ENCODE assay signal across 2 cellular contexts in genomic region chr7:90568213-90568612, GRCh38.
TF ChIP-seq lines count a peak whose summit lies in the region.

No MANE protein-coding gene starts in this region.

TF ChIP-seq in SK-N-SH treated with all-trans-retinoic acid at 6 μM for 48 hours, 23 proteins besides CTCF, POLR2A, EP300 and RAD21:
- no peak for TF ChIP-seq ZNF565 (CRISPR knock-in tag; conservative IDR thresholded peaks at IDR 0.05; ENCODE audit: low read depth)

TF ChIP-seq in SK-N-SH, 30 proteins besides CTCF, POLR2A, EP300 and RAD21 (continued from another document):
- TF ChIP-seq POLR2AphosphoS5 (IDR thresholded peaks at IDR 0.05; ENCODE audit: low read depth, low read length) (no peak), NRF1 (IDR thresholded peaks at IDR 0.05; ENCODE audit: low read depth, low read length) (no peak), SMC3 (IDR thresholded peaks at IDR 0.05; ENCODE audit: low read depth, low read length) (no peak), CHD2 (IDR thresholded peaks at IDR 0.05; ENCODE audit: low read length, partially characterized antibody) (no peak), NFIC (IDR thresholded peaks at IDR 0.05; ENCODE audit: borderline replicate concordance) (no peak), TEAD4 (IDR thresholded peaks at IDR 0.05; ENCODE audit: borderline replicate concordance, insufficient read depth) (no peak), TAF1 (IDR thresholded peaks at IDR 0.05; ENCODE audit: borderline replicate concordance, low read depth, low read length) (no peak), GATA2 (CRISPR knock-in tag; IDR thresholded peaks at IDR 0.05) (no peak), RCOR1 (IDR thresholded peaks at IDR 0.05; ENCODE audit: low read length) (no peak), RXRA (IDR thresholded peaks at IDR 0.05; ENCODE audit: borderline replicate concordance, low read depth) (no peak), EZH2phosphoT487 (IDR thresholded peaks at IDR 0.05; ENCODE audit: borderline replicate concordance, low read depth) (no peak), SIN3A (IDR thresholded peaks at IDR 0.05; ENCODE audit: borderline replicate concordance, low read depth, low read length) (no peak), USF2 (IDR thresholded peaks at IDR 0.05; ENCODE audit: borderline replicate concordance, low read depth, low read length) (no peak), MXI1 (IDR thresholded peaks at IDR 0.05; ENCODE audit: low read depth, low read length) (no peak), MEF2A (IDR thresholded peaks at IDR 0.05; ENCODE audit: borderline replicate concordance, low read depth) (no peak), FOXJ3 (CRISPR knock-in tag; IDR thresholded peaks at IDR 0.05) (no peak), FOSL2 (IDR thresholded peaks at IDR 0.05; ENCODE audit: borderline replicate concordance, low read depth) (no peak), YY1 (IDR thresholded peaks at IDR 0.05; ENCODE audit: low read depth) (no peak)
